Comparison of ENCODE assay signal across 1 cellular context in the genomic region with DNA sequence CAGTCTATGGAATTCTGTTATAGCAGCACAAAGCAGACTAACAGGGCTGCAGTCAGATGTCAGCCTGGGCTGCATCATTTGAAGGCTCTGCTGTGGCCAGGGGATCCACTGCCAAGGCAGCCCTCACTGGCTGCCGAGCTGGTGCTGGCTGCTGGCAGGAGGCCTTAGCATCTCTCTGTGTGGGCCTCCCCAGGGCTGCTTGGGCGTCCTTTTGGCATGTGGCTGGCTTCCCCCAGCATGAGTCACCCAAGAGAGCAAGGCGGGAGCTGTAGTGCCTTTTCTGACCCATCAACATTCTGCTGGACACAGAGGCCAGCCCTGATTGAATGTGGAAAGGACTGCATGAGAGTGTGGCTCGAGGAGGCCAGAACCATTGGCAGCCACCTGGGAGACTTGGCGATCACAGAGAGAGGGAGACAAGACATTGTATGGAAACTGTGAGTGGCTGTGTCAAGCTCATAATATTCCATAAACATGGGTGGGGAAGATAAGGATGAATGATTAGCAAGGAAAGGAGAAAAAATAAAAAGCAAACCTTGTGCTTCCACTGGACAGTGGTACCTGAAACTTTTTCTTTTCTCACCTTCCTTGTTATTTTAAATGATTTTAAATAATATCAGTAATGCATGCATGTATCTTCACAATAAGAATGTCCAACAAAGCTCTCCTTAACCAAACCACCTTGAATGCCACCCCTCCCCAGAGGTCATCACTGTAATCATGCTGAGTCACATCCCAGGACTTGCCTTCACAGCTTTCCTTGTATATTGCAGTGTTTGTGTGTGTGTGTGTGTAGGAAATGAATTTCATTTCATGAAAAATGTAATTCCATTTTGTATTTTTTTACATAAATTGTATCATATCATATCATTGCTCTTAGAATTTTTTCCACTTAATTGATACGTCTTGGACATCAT.
TF ChIP-seq lines count a peak whose summit lies in the region.

No MANE protein-coding gene starts in this region.

TF ChIP-seq in IMR-90, 13 proteins besides CTCF, POLR2A, EP300 and RAD21 (continued from another document):
- TF ChIP-seq, protein P1, sequence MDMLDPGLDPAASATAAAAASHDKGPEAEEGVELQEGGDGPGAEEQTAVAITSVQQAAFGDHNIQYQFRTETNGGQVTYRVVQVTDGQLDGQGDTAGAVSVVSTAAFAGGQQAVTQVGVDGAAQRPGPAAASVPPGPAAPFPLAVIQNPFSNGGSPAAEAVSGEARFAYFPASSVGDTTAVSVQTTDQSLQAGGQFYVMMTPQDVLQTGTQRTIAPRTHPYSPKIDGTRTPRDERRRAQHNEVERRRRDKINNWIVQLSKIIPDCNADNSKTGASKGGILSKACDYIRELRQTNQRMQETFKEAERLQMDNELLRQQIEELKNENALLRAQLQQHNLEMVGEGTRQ (IDR thresholded peaks at IDR 0.05; ENCODE audit: low read depth, low read length): no peak
